In the genomic region with DNA sequence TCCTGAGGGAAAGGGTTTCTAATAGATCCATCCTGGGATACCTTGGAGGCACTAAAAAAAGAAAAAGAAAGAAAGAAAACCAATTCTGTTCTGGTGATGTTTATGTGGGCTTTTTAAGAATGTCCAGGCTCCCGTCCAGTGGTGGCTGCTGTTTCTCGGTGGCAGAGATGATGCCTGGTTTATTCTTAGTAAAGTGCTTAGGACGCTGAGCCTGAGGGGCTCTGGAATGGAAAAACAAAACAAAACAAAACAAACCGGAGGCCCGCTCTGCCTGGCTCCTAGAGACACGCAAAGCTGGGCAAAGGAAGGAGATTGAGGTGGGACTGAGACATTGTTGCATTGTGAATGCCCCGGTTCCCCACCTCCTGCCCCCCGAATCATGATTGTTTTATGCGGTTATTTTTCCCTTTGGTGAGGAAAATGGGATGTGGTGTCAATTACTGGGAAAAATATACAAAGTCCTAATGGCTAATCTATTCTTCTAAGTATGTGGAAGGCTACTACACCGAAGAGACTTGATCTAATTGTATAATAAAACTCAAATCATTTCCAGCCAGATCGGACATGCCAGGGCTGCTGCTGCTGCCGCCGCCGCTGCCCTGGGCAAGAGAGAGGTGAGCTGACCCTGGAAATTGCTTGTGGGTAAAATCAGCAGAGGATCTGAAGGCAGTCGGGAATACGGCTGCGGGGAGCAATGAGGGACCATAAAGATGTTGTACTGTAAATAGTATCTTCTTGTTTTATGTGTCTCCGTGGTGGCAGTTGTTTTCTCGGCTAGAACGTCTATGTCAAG, we compare ENCODE assay signal across 16 cellular contexts.
DNase-seq lines count a peak whose midpoint lies in the region; ATAC-seq and TF ChIP-seq lines count a peak whose summit lies in the region.
"Had no signal": no experiment of that assay in that cellular context is flagged by ENCODE, and none has a peak within 500 bp of the region (broad histone marks: within the 10 kb centered on the region; RNA-seq: fewer than 3 reads in every experiment).

No MANE protein-coding gene starts in this region.

- DNase-seq in AG08395 (ENCODE audit: low spot score) (peak; percentile 25), SK-N-SH (peak; percentile 62), heart right ventricle (peak in 1 of 2 donors; percentile 17), gastrocnemius medialis (no peak), Kasumi-1 (lab: John Stamatoyannopoulos, UW) (no peak), NCI-H187 (lab: John Stamatoyannopoulos, UW) (no peak), sciatic nerve (ENCODE audit: low spot score) (no peak)
- DNase-seq: activated CD4-positive, CD25-positive, alpha-beta regulatory T cell; amniotic stem cell; head of caudate nucleus; islet precursor cell; NCI-H1417 treated with DMSO at 0.1 percent for 48 hours; T-helper 2 cell had no signal

- TF ChIP-seq RAD21 in SK-N-SH (IDR thresholded peaks at IDR 0.05; ENCODE audit: low read length): no peak

- H3K27me3 ChIP-seq in SK-N-SH (ENCODE audit: insufficient read depth): no peaks in the 10 kb centered on the region
- peaks cover 0 to 6% (median 0%) of the 10 kb centered on the region in 7 donors for H3K27me3 ChIP-seq in heart right ventricle
- H3K27me3 ChIP-seq in gastrocnemius medialis: no peaks in the 10 kb centered on the region
- H3K27me3 ChIP-seq: neural progenitor cell, upper lobe of left lung had no signal

- H3K27ac ChIP-seq in SK-N-SH (ENCODE audit: low read depth in 2 of 2, low read length in 1 of 2) (peak overlapping the region; percentile 23 to 25; a peak in 3 of 4 replicates), heart right ventricle (peak overlapping the region in 4 of 10 donors; percentile 21 to 69 (median 62)), gastrocnemius medialis (peak overlapping the region in 3 of 4 donors; percentile 12 to 66 (median 64))
- H3K27ac ChIP-seq: neural progenitor cell, upper lobe of left lung had no signal

- POLR2A ChIA-PET in SK-N-SH (lab: Yijun Ruan, JAX): no interaction called here

- ATAC-seq in heart right ventricle (peak; percentile 38 to 89 (median 74)), gastrocnemius medialis (peak in 1 of 2 donors; percentile 51), GM21619 (IDR thresholded peaks at IDR 0.05; ENCODE audit: unreplicated experiment) (no peak), sciatic nerve (no peak)

- H3K79me2 ChIP-seq in SK-N-SH (ENCODE audit: insufficient read depth): no peaks in the 10 kb centered on the region

- TF ChIP-seq CTCF in SK-N-SH (IDR thresholded peaks at IDR 0.05): no peak
- TF ChIP-seq CTCF in heart right ventricle (IDR thresholded peaks at IDR 0.05): no peak
- no peak for TF ChIP-seq CTCF in gastrocnemius medialis (IDR thresholded peaks at IDR 0.05 in 4 of 5, conservative IDR thresholded peaks at IDR 0.05 in 1 of 5)

- CTCF ChIA-PET in SK-N-SH (lab: Yijun Ruan, JAX): interaction anchor here (1.2 kb wide), 1 partner anchor 10 kb away, joined by 3 read pairs; no protein-coding TSS in a partner anchor

- peaks cover 10% of the 10 kb centered on the region for H3F3A ChIP-seq in SK-N-SH (replicated peaks; ENCODE audit: insufficient read depth)

- H3K9me3 ChIP-seq in SK-N-SH: no peaks in the 10 kb centered on the region
- H3K9me3 ChIP-seq in heart right ventricle: no peaks in the 10 kb centered on the region
- H3K9me3 ChIP-seq in gastrocnemius medialis: no peaks in the 10 kb centered on the region
- H3K9me3 ChIP-seq: upper lobe of left lung had no signal

- 0 out of 4 replicates have a peak, but pooled peaks of 1 of the 2 experiments have one; percentile 8 for TF ChIP-seq EP300 in SK-N-SH (IDR thresholded peaks at IDR 0.05; ENCODE audit: borderline replicate concordance in 1 of 2, low read depth in 1 of 2, low read length in 1 of 2)

- H3K9ac ChIP-seq in SK-N-SH: no peak overlapping the region
- H3K9ac ChIP-seq: neural progenitor cell had no signal

- H3K4me3 ChIP-seq in SK-N-SH (ENCODE audit: low read depth in 2 of 2, low read length in 1 of 2) (no peak overlapping the region; a peak in 1 of 4 replicates), heart right ventricle (peak overlapping the region in 4 of 10 donors; percentile 1 to 26 (median 14)), gastrocnemius medialis (peak overlapping the region; percentile 14 to 46 (median 38))
- H3K4me3 ChIP-seq: neural progenitor cell, upper lobe of left lung had no signal

- WGBS in SK-N-SH (ENCODE audit: low lambda C conversion rate): 62% methylated on average over 20 of the region's 20 CpGs
- WGBS in heart right ventricle, 2 donors: 67 to 72% methylated on average over 20 of the region's 20 CpGs

- H4K20me1 ChIP-seq in SK-N-SH (ENCODE audit: insufficient read depth): no peaks in the 10 kb centered on the region

- peak overlapping the region; percentile 64; the same call in 1 of the 2 replicates for H2AFZ ChIP-seq in SK-N-SH (ENCODE audit: low read depth)
- H2AFZ ChIP-seq: neural progenitor cell had no signal

- in situ Hi-C loops in gastrocnemius medialis (cut with MboI; ENCODE audit: low sequenced_read_pairs in 4 of 4): loop anchor here in 1 of 4 donors (25.0 kb wide), 1 partner anchor 340 kb away; no protein-coding TSS in a partner anchor

- peak overlapping the region; percentile 35; the same call in 1 of the 2 replicates for H3K4me2 ChIP-seq in SK-N-SH
- H3K4me2 ChIP-seq: neural progenitor cell had no signal

- intact Hi-C loops in heart right ventricle (cut with DNase I): loop anchor here in 3 of 10 donors (10.0 kb wide), 3 partner anchors 217 to 527 kb away; no protein-coding TSS in a partner anchor
- intact Hi-C loops in gastrocnemius medialis (cut with DNase I; ENCODE audit: low total_unique reads): loop anchor here (10.0 kb wide), 4 partner anchors 527 to 1267 kb away; no protein-coding TSS in a partner anchor
- intact Hi-C loops in sciatic nerve (cut with DNase I): no loop called here

- H3K4me1 ChIP-seq in SK-N-SH (ENCODE audit: control insufficient read depth in 1 of 2, insufficient read depth in 2 of 2, low read depth in 1 of 2, low read length in 1 of 2) (peaks cover 23 to 25% of the 10 kb centered on the region in 2 experiments), heart right ventricle (peaks cover 0 to 18% (median under 1%) of the 10 kb centered on the region in 9 donors), gastrocnemius medialis (peaks cover 0 to 3% of the 10 kb centered on the region in 2 donors)
- H3K4me1 ChIP-seq: upper lobe of left lung had no signal

- no peaks in the 10 kb centered on the region for H3K9me2 ChIP-seq in SK-N-SH

- H3K36me3 ChIP-seq in SK-N-SH (replicated peaks in 1 of 2; ENCODE audit: control insufficient read depth in 1 of 2, insufficient read depth in 2 of 2, low read length in 1 of 2) (no peaks in the 10 kb centered on the region), heart right ventricle (no peaks in the 10 kb centered on the region), gastrocnemius medialis (no peaks in the 10 kb centered on the region)
- H3K36me3 ChIP-seq: neural progenitor cell, upper lobe of left lung had no signal

- no peak for TF ChIP-seq POLR2A in gastrocnemius medialis (IDR thresholded peaks at IDR 0.05)

TF ChIP-seq in SK-N-SH, 30 proteins besides CTCF, POLR2A, EP300 and RAD21:
- TF ChIP-seq RCOR1 (IDR thresholded peaks at IDR 0.05; ENCODE audit: low read length): no peak
- TF ChIP-seq SMC3 (IDR thresholded peaks at IDR 0.05; ENCODE audit: low read depth, low read length): no peak
- no peak for TF ChIP-seq FOXM1 (IDR thresholded peaks at IDR 0.05; ENCODE audit: low read depth)
- TF ChIP-seq TEAD4 (IDR thresholded peaks at IDR 0.05; ENCODE audit: borderline replicate concordance, insufficient read depth): no peak
- TF ChIP-seq USF2 (IDR thresholded peaks at IDR 0.05; ENCODE audit: borderline replicate concordance, low read depth, low read length): no peak
- TF ChIP-seq JUND (IDR thresholded peaks at IDR 0.05): no peak
- TF ChIP-seq, protein P1, sequence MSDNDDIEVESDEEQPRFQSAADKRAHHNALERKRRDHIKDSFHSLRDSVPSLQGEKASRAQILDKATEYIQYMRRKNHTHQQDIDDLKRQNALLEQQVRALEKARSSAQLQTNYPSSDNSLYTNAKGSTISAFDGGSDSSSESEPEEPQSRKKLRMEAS (IDR thresholded peaks at IDR 0.05; ENCODE audit: low read depth): no peak

Comparison
In these comparisons a context has a peak if more than half of its experiments do, and no peak if none do; other contexts are left out.
1. DNase-seq: peak in AG08395 (single experiment) and SK-N-SH (single experiment); none in gastrocnemius medialis (0 of 2), Kasumi-1 (0 of 2), NCI-H187 (0 of 2) and sciatic nerve (single experiment).
2. H3K4me3 ChIP-seq: peak in gastrocnemius medialis (4 of 4); none in SK-N-SH (0 of 2).
3. ATAC-seq: peak in heart right ventricle (8 of 8); none in GM21619 (single experiment) and sciatic nerve (single experiment).